Comparison of ENCODE assay signal across 8 cellular contexts in genomic region chr19:27746691-27747380, GRCh38.
DNase-seq lines count a peak whose midpoint lies in the region; ATAC-seq and TF ChIP-seq lines count a peak whose summit lies in the region.

No MANE protein-coding gene starts in this region.

- H3K27ac Mint-ChIP-seq in activated CD8-positive, alpha-beta T cell treated with anti-CD3 and anti-CD28 coated beads for 36 hours: no peak overlapping the region
- H3K27ac Mint-ChIP-seq in activated CD8-positive, alpha-beta T cell treated with anti-CD3 and anti-CD28 coated beads, Interleukin-2, amount 10 ng/mL, durations not matched to agents 7 days and 5 days: no peak overlapping the region
- H3K27ac Mint-ChIP-seq in type B pancreatic cell: no peak overlapping the region

- POLR2A ChIA-PET in activated CD8-positive, alpha-beta T cell treated with anti-CD3 and anti-CD28 coated beads for 36 hours (lab: Charles Lee): no interaction called here
- POLR2A ChIA-PET in activated CD8-positive, alpha-beta T cell treated with anti-CD3 and anti-CD28 coated beads, Interleukin-2, amount 10 ng/mL, durations not matched to agents 7 days and 5 days (lab: Charles Lee): no interaction called here

- peak; percentile 12 for DNase-seq in activated CD8-positive, alpha-beta T cell treated with anti-CD3 and anti-CD28 coated beads for 36 hours
- DNase-seq in activated CD8-positive, alpha-beta T cell treated with anti-CD3 and anti-CD28 coated beads, Interleukin-2, amount 10 ng/mL, durations not matched to agents 7 days and 5 days: no peak
- DNase-seq in cardiac fibroblast (ENCODE audit: low read depth in 2 of 2) (peak; percentile 5 to 25), left lobe of liver (ENCODE audit: low spot score) (peak; percentile 27), type B pancreatic cell (ENCODE audit: extremely low spot score, unreplicated experiment) (peak; percentile 60), DMS53 (lab: John Stamatoyannopoulos, UW) (no peak), NCI-H1436 (lab: John Stamatoyannopoulos, UW) (no peak)

- no peak for ATAC-seq in activated CD8-positive, alpha-beta T cell treated with anti-CD3 and anti-CD28 coated beads for 36 hours
- no peak for ATAC-seq in activated CD8-positive, alpha-beta T cell treated with anti-CD3 and anti-CD28 coated beads, Interleukin-2, amount 10 ng/mL, durations not matched to agents 7 days and 5 days
- no peak for ATAC-seq in left lobe of liver
- ATAC-seq in HG02938 (IDR thresholded peaks at IDR 0.05; ENCODE audit: unreplicated experiment): no peak

- TF ChIP-seq CTCF in activated CD8-positive, alpha-beta T cell treated with anti-CD3 and anti-CD28 coated beads for 36 hours (IDR thresholded peaks at IDR 0.05): peak; percentile 19
- TF ChIP-seq CTCF in cardiac fibroblast (IDR thresholded peaks at IDR 0.05; ENCODE audit: low read depth, low read length): peak; percentile 18
- TF ChIP-seq CTCF in type B pancreatic cell (conservative IDR thresholded peaks at IDR 0.05): peak; percentile 54

- H3K27me3 Mint-ChIP-seq in activated CD8-positive, alpha-beta T cell treated with anti-CD3 and anti-CD28 coated beads for 36 hours: no peaks in the 10 kb centered on the region
- no peaks in the 10 kb centered on the region for H3K27me3 Mint-ChIP-seq in activated CD8-positive, alpha-beta T cell treated with anti-CD3 and anti-CD28 coated beads, Interleukin-2, amount 10 ng/mL, durations not matched to agents 7 days and 5 days (ENCODE audit: low read depth)
- H3K27me3 Mint-ChIP-seq in type B pancreatic cell: no peaks in the 10 kb centered on the region

- peaks cover 13% of the 10 kb centered on the region for H3K36me3 Mint-ChIP-seq in activated CD8-positive, alpha-beta T cell treated with anti-CD3 and anti-CD28 coated beads for 36 hours (ENCODE audit: low read depth)
- H3K36me3 Mint-ChIP-seq in activated CD8-positive, alpha-beta T cell treated with anti-CD3 and anti-CD28 coated beads, Interleukin-2, amount 10 ng/mL, durations not matched to agents 7 days and 5 days (ENCODE audit: low read depth): peaks cover 2% of the 10 kb centered on the region
- peaks cover 12% of the 10 kb centered on the region for H3K36me3 Mint-ChIP-seq in type B pancreatic cell

- CTCF ChIA-PET in activated CD8-positive, alpha-beta T cell treated with anti-CD3 and anti-CD28 coated beads for 36 hours (lab: Charles Lee): no interaction called here
- CTCF ChIA-PET in activated CD8-positive, alpha-beta T cell treated with anti-CD3 and anti-CD28 coated beads, Interleukin-2, amount 10 ng/mL, durations not matched to agents 7 days and 5 days (lab: Charles Lee): no interaction called here

- H3K4me1 Mint-ChIP-seq in activated CD8-positive, alpha-beta T cell treated with anti-CD3 and anti-CD28 coated beads for 36 hours (ENCODE audit: low read depth): peaks cover 2% of the 10 kb centered on the region
- H3K4me1 Mint-ChIP-seq in activated CD8-positive, alpha-beta T cell treated with anti-CD3 and anti-CD28 coated beads, Interleukin-2, amount 10 ng/mL, durations not matched to agents 7 days and 5 days (ENCODE audit: low read depth): no peaks in the 10 kb centered on the region
- no peaks in the 10 kb centered on the region for H3K4me1 Mint-ChIP-seq in type B pancreatic cell (ENCODE audit: unreplicated experiment)

- no peak overlapping the region for H3K4me3 ChIP-seq in cardiac fibroblast (replicated peaks in 1 of 2; ENCODE audit: low read depth in 2 of 2, low read length in 2 of 2)

- peaks cover 8% of the 10 kb centered on the region for H3K9me3 Mint-ChIP-seq in activated CD8-positive, alpha-beta T cell treated with anti-CD3 and anti-CD28 coated beads for 36 hours
- peaks cover 44% of the 10 kb centered on the region for H3K9me3 Mint-ChIP-seq in activated CD8-positive, alpha-beta T cell treated with anti-CD3 and anti-CD28 coated beads, Interleukin-2, amount 10 ng/mL, durations not matched to agents 7 days and 5 days (ENCODE audit: insufficient read depth)
- peaks cover 23% of the 10 kb centered on the region for H3K9me3 Mint-ChIP-seq in type B pancreatic cell

- intact Hi-C loops in activated CD8-positive, alpha-beta T cell treated with anti-CD3 and anti-CD28 coated beads for 36 hours (cut with micrococcal nuclease): no loop called here

- no peak overlapping the region for H3K4me3 Mint-ChIP-seq in activated CD8-positive, alpha-beta T cell treated with anti-CD3 and anti-CD28 coated beads for 36 hours
- no peak overlapping the region for H3K4me3 Mint-ChIP-seq in activated CD8-positive, alpha-beta T cell treated with anti-CD3 and anti-CD28 coated beads, Interleukin-2, amount 10 ng/mL, durations not matched to agents 7 days and 5 days
- no peak overlapping the region for H3K4me3 Mint-ChIP-seq in type B pancreatic cell

Comparison
In these comparisons a context has a peak if more than half of its experiments do, and no peak if none do; other contexts are left out.
1. DNase-seq: peak in activated CD8-positive, alpha-beta T cell treated with anti-CD3 and anti-CD28 coated beads for 36 hours (single experiment), cardiac fibroblast (2 of 2), left lobe of liver (single experiment) and type B pancreatic cell (single experiment); none in activated CD8-positive, alpha-beta T cell treated with anti-CD3 and anti-CD28 coated beads, Interleukin-2, amount 10 ng/mL, durations not matched to agents 7 days and 5 days (single experiment), DMS53 (single experiment) and NCI-H1436 (single experiment).
2. Peak in every context shown above with its lines, with median percentiles within 50 percentile points of each other: CTCF ChIP-seq.